24 cellular contexts compared by ENCODE assay signal in genomic region chr6:105649192-105649591, GRCh38.
DNase-seq lines count a peak whose midpoint lies in the region; ATAC-seq and TF ChIP-seq lines count a peak whose summit lies in the region.
"Had no signal": no experiment of that assay in that cellular context is flagged by ENCODE, and none has a peak within 500 bp of the region (broad histone marks: within the 10 kb centered on the region; RNA-seq: fewer than 3 reads in every experiment).

No MANE protein-coding gene starts in this region.

- peaks cover 4% of the 10 kb centered on the region for H3K4me1 ChIP-seq in mucosa of descending colon (ENCODE audit: low read depth)
- H3K4me1 ChIP-seq: pancreas, right atrium auricular region had no signal

- DNase-seq in activated naive CD4-positive, alpha-beta T cell treated with anti-CD3 and anti-CD28 coated beads, Interleukin-2, amount 50 U/mL, for 72 hours (ENCODE audit: low spot score in 2 of 2), result no peak
- DNase-seq in activated naive CD4-positive, alpha-beta T cell (lab: John Stamatoyannopoulos, UW), result no peak
- DNase-seq in activated naive CD8-positive, alpha-beta T cell treated with anti-CD3 and anti-CD28 coated beads for 36 hours, result no peak
- DNase-seq in A172 (ENCODE audit: low spot score) (no peak), lower leg skin (ENCODE audit: low spot score in 2 of 2) (no peak), mucosa of descending colon (no peak), 8988T (no peak)
- DNase-seq: activated naive CD4-positive, alpha-beta T cell treated with Interleukin-2 at 50 U/mL for 16 hours; C1 segment of cervical spinal cord; effector CD8-positive, alpha-beta T cell; foreskin keratinocyte; GOT3; Kasumi-1; left ventricle myocardium inferior; NCI-H187 treated with DMSO at 0.1 percent for 48 hours; NCI-H226; NCI-H82; pancreas; upper lobe of left lung had no signal

- intact Hi-C loops in lower leg skin (cut with DNase I; ENCODE audit: low total_unique reads), result no loop called here
- intact Hi-C loops in mucosa of descending colon (cut with DNase I, micrococcal nuclease), result no loop called here

- H3K9me3 Mint-ChIP-seq in activated naive CD4-positive, alpha-beta T cell treated with anti-CD3 and anti-CD28 coated beads, Interleukin-2, amount 50 U/mL, for 72 hours, result no peaks in the 10 kb centered on the region
- peaks cover 1% of the 10 kb centered on the region for H3K9me3 Mint-ChIP-seq in activated naive CD8-positive, alpha-beta T cell treated with anti-CD3 and anti-CD28 coated beads for 36 hours
- H3K9me3 Mint-ChIP-seq: mesothelial cell of epicardium, nephron had no signal

- 90 to 95% methylated on average over 1 of the region's 1 CpG for WGBS in lower leg skin, 2 donors

- peaks cover 0 to 6% of the 10 kb centered on the region in 2 donors for H3K36me3 Mint-ChIP-seq in activated naive CD4-positive, alpha-beta T cell treated with anti-CD3 and anti-CD28 coated beads, Interleukin-2, amount 50 U/mL, for 72 hours
- peaks cover 3% of the 10 kb centered on the region for H3K36me3 Mint-ChIP-seq in activated naive CD8-positive, alpha-beta T cell treated with anti-CD3 and anti-CD28 coated beads for 36 hours
- H3K36me3 Mint-ChIP-seq: mesothelial cell of epicardium had no signal

- no peaks in the 10 kb centered on the region for H3K36me3 ChIP-seq in mucosa of descending colon (ENCODE audit: low read depth)
- H3K36me3 ChIP-seq: left ventricle myocardium inferior, pancreas, right atrium auricular region, upper lobe of left lung had no signal

- H3K4me3 Mint-ChIP-seq in activated naive CD8-positive, alpha-beta T cell treated with anti-CD3 and anti-CD28 coated beads for 36 hours, result no peak overlapping the region
- H3K4me3 Mint-ChIP-seq: mesothelial cell of epicardium, nephron had no signal

- H3K4me3 ChIP-seq in lower leg skin (ENCODE audit: low read depth, poor library complexity, severe bottlenecking), result no peak overlapping the region
- no peak overlapping the region for H3K4me3 ChIP-seq in mucosa of descending colon
- H3K4me3 ChIP-seq: left ventricle myocardium inferior, pancreas, right atrium auricular region, upper lobe of left lung had no signal

- no peak for ATAC-seq in activated naive CD4-positive, alpha-beta T cell treated with anti-CD3 and anti-CD28 coated beads, Interleukin-2, amount 50 U/mL, for 72 hours
- ATAC-seq in HG02852 (IDR thresholded peaks at IDR 0.05; ENCODE audit: unreplicated experiment) (peak; percentile 14), mucosa of descending colon (no peak)
- ATAC-seq: activated CD4-positive, CD25-positive, alpha-beta regulatory T cell treated with anti-CD3 and anti-CD28 coated beads, Interleukin-2, amount 50 U/mL, for 24 hours; foreskin keratinocyte; pancreas had no signal

- TF ChIP-seq CTCF in lower leg skin (IDR thresholded peaks at IDR 0.05), result no peak
- no peak for TF ChIP-seq CTCF in mucosa of descending colon (IDR thresholded peaks at IDR 0.05)

- no peaks in the 10 kb centered on the region for H3K9me3 ChIP-seq in mucosa of descending colon
- H3K9me3 ChIP-seq: pancreas, right atrium auricular region, upper lobe of left lung had no signal

- H3K27ac Mint-ChIP-seq in activated naive CD4-positive, alpha-beta T cell treated with anti-CD3 and anti-CD28 coated beads, Interleukin-2, amount 50 U/mL, for 72 hours, result peak overlapping the region; percentile 3 to 53
- peak overlapping the region; percentile 57 for H3K27ac Mint-ChIP-seq in activated naive CD8-positive, alpha-beta T cell treated with anti-CD3 and anti-CD28 coated beads for 36 hours
- H3K27ac Mint-ChIP-seq: mesothelial cell of epicardium, nephron had no signal

- H3K27me3 Mint-ChIP-seq in activated naive CD8-positive, alpha-beta T cell treated with anti-CD3 and anti-CD28 coated beads for 36 hours, result peaks cover 42% of the 10 kb centered on the region

- peaks cover 58% of the 10 kb centered on the region for H3K4me1 Mint-ChIP-seq in activated naive CD8-positive, alpha-beta T cell treated with anti-CD3 and anti-CD28 coated beads for 36 hours
- H3K4me1 Mint-ChIP-seq: mesothelial cell of epicardium had no signal

- TF ChIP-seq POLR2A in lower leg skin (IDR thresholded peaks at IDR 0.05), result no peak
